8 cellular contexts compared by ENCODE assay signal in genomic region chr3:105867690-105868449, GRCh38. TPM values are rescaled to one million over a fixed set of nuclear protein-coding genes. Genes with fewer than 3 reads are reported as not detected.
DNase-seq lines count a peak whose midpoint lies in the region; ATAC-seq and TF ChIP-seq lines count a peak whose summit lies in the region.

No MANE protein-coding gene starts in this region.

- peak overlapping the region; percentile 99 for H3K9ac ChIP-seq in trophoblast cell (ENCODE audit: low read length)

- TF ChIP-seq POLR2A in heart left ventricle (IDR thresholded peaks at IDR 0.05) (no peak), esophagus squamous epithelium (IDR thresholded peaks at IDR 0.05) (no peak)

- H3K14ac ChIP-seq in trophoblast cell (ENCODE audit: low read length), result peak overlapping the region; percentile 95

- H2BK12ac ChIP-seq in trophoblast cell (ENCODE audit: low read length), result no peak overlapping the region

- no peak for ATAC-seq in heart left ventricle
- ATAC-seq in left ventricle myocardium superior, result no peak
- ATAC-seq in GM21360 (IDR thresholded peaks at IDR 0.05; ENCODE audit: unreplicated experiment), result no peak

- H3K9me3 ChIP-seq in heart left ventricle, result no peaks in the 10 kb centered on the region
- H3K9me3 ChIP-seq in esophagus squamous epithelium, result no peaks in the 10 kb centered on the region
- no peaks in the 10 kb centered on the region for H3K9me3 ChIP-seq in trophoblast cell (ENCODE audit: insufficient read depth, low read depth, low read length)

- peak overlapping the region; percentile 72 for H4K12ac ChIP-seq in trophoblast cell (ENCODE audit: low read depth, low read length)

- H3K23ac ChIP-seq in trophoblast cell (ENCODE audit: low read length), result no peak overlapping the region

- peaks cover 0 to 61% (median 46%) of the 10 kb centered on the region in 12 donors for H3K4me1 ChIP-seq in heart left ventricle
- H3K4me1 ChIP-seq in esophagus squamous epithelium, result peaks cover 3 to 52% (median 5%) of the 10 kb centered on the region in 3 donors
- H3K4me1 ChIP-seq in trophoblast cell (ENCODE audit: control insufficient read depth in 1 of 2, insufficient read depth in 2 of 2, low read length in 2 of 2), result peaks cover 0 to 2% of the 10 kb centered on the region in 2 experiments

- DNase-seq in heart left ventricle (no peak), left ventricle myocardium superior (no peak), esophagus squamous epithelium (lab: John Stamatoyannopoulos, UW) (no peak), trophoblast cell (peak in 1 of 2 donors; percentile 41), NCI-H2171 treated with DMSO at 0.1 percent for 48 hours (lab: John Stamatoyannopoulos, UW) (no peak), foreskin melanocyte (no peak)

- peak overlapping the region; percentile 92 for H3K4ac ChIP-seq in trophoblast cell (ENCODE audit: low read depth, low read length)

- H4K91ac ChIP-seq in trophoblast cell (ENCODE audit: low read depth, low read length), result peak overlapping the region; percentile 95

- peak overlapping the region; percentile 79 for H2BK120ac ChIP-seq in trophoblast cell (ENCODE audit: insufficient read depth, low read length, poor library complexity)

- H3K4me3 Mint-ChIP-seq in T-helper 1 cell treated with Interleukin-12 subunit alpha and Interleukin-12 subunit beta and Interleukin-4 antibody, amounts not matched to agents 30 μg/mL and 1 μg/mL, for 36 hours, result peak overlapping the region; percentile 96

- H2AK5ac ChIP-seq in trophoblast cell (ENCODE audit: low read length), result no peak overlapping the region

- H3K4me3 ChIP-seq in heart left ventricle (peak overlapping the region; percentile 69 to 98 (median 91)), esophagus squamous epithelium (peak overlapping the region; percentile 71 to 93 (median 90)), trophoblast cell (ENCODE audit: low read depth, low read length) (peak overlapping the region; percentile 96)

- H3K79me2 ChIP-seq in trophoblast cell (ENCODE audit: control insufficient read depth, insufficient read depth, low read length, poor library complexity), result peaks cover 10% of the 10 kb centered on the region

- peaks cover 14% of the 10 kb centered on the region for H3K79me1 ChIP-seq in trophoblast cell (ENCODE audit: low read length)

- H2AFZ ChIP-seq in trophoblast cell (ENCODE audit: insufficient read depth, low read length, poor library complexity), result peak overlapping the region; percentile 57

- peak overlapping the region; percentile 91 for H2BK5ac ChIP-seq in trophoblast cell (ENCODE audit: low read depth, low read length, poor library complexity)

- H3K36me3 ChIP-seq in heart left ventricle (peaks cover 0 to 31% (median 3%) of the 10 kb centered on the region in 9 donors), esophagus squamous epithelium (no peaks in the 10 kb centered on the region), trophoblast cell (ENCODE audit: control insufficient read depth in 1 of 2, insufficient read depth in 2 of 2, low read length in 2 of 2) (no peaks in the 10 kb centered on the region)

- peak overlapping the region; percentile 94 for H3K18ac ChIP-seq in trophoblast cell (ENCODE audit: low read length)

- H3K9me3 Mint-ChIP-seq in T-helper 1 cell treated with Interleukin-12 subunit alpha and Interleukin-12 subunit beta and Interleukin-4 antibody, amounts not matched to agents 30 μg/mL and 1 μg/mL, for 36 hours, result no peaks in the 10 kb centered on the region

- no peaks in the 10 kb centered on the region for H3K27me3 ChIP-seq in heart left ventricle
- no peaks in the 10 kb centered on the region for H3K27me3 ChIP-seq in esophagus squamous epithelium
- H3K27me3 ChIP-seq in trophoblast cell (ENCODE audit: insufficient read depth, low read length), result no peaks in the 10 kb centered on the region

- no peaks in the 10 kb centered on the region for H3K27me3 Mint-ChIP-seq in T-helper 1 cell treated with Interleukin-12 subunit alpha and Interleukin-12 subunit beta and Interleukin-4 antibody, amounts not matched to agents 30 μg/mL and 1 μg/mL, for 36 hours (ENCODE audit: low read depth)

- peak overlapping the region; percentile 89 to 99 (median 98) for H3K27ac ChIP-seq in heart left ventricle
- H3K27ac ChIP-seq in esophagus squamous epithelium, result peak overlapping the region; percentile 90 to 98 (median 97)
- peak overlapping the region; percentile 86 for H3K27ac ChIP-seq in trophoblast cell (ENCODE audit: low read depth, low read length)

- no peak for TF ChIP-seq CTCF in heart left ventricle (IDR thresholded peaks at IDR 0.05)
- no peak for TF ChIP-seq CTCF in esophagus squamous epithelium (IDR thresholded peaks at IDR 0.05)

- 0 to 1% (median 1%) methylated on average over 17 to 19 of the region's 19 CpGs for WGBS in heart left ventricle, 4 donors
- WGBS in esophagus squamous epithelium, 2 donors, result 1% methylated on average over 17 to 19 of the region's 19 CpGs
- WGBS in trophoblast cell (ENCODE audit: extremely low coverage, insufficient coverage, insufficient read length), result no CpG with 5 or more reads among the region's 19 CpGs

- peak overlapping the region; percentile 99 for H3K27ac Mint-ChIP-seq in T-helper 1 cell treated with Interleukin-12 subunit alpha and Interleukin-12 subunit beta and Interleukin-4 antibody, amounts not matched to agents 30 μg/mL and 1 μg/mL, for 36 hours

- H4K8ac ChIP-seq in trophoblast cell (ENCODE audit: low read depth, low read length), result peak overlapping the region; percentile 92

- H3K4me1 Mint-ChIP-seq in T-helper 1 cell treated with Interleukin-12 subunit alpha and Interleukin-12 subunit beta and Interleukin-4 antibody, amounts not matched to agents 30 μg/mL and 1 μg/mL, for 36 hours (ENCODE audit: low read depth), result peaks cover 38% of the 10 kb centered on the region

- peak overlapping the region; percentile 86 for H3K4me2 ChIP-seq in trophoblast cell (ENCODE audit: low read length)

- intact Hi-C loops in heart left ventricle (cut with DNase I), result loop anchor here (1.0 to 10.0 kb wide), 18 partner anchors 39 to 1194 kb away; no protein-coding TSS in a partner anchor
- intact Hi-C loops in left ventricle myocardium superior (cut with micrococcal nuclease), result loop anchor here (10.0 kb wide), 1 partner anchor 183 kb away; no protein-coding TSS in a partner anchor
- intact Hi-C loops in esophagus squamous epithelium (cut with DNase I), result no loop called here

- H3K36me3 Mint-ChIP-seq in T-helper 1 cell treated with Interleukin-12 subunit alpha and Interleukin-12 subunit beta and Interleukin-4 antibody, amounts not matched to agents 30 μg/mL and 1 μg/mL, for 36 hours (ENCODE audit: low read depth), result peaks cover 36% of the 10 kb centered on the region

RNA-seq across cellular contexts. Expression of gene CBLB, which starts 0.9 kb away (rescaled TPM):
- 10 to 100 TPM; 30.0 to 74.4 (median 44.8) TPM for total RNA-seq in heart left ventricle
- polyA plus RNA-seq in heart left ventricle, result 10 to 100 TPM; 18.6 to 25.4 TPM
- total RNA-seq in left ventricle myocardium superior, result 60.3 TPM
- total RNA-seq in esophagus squamous epithelium, result 10 to 100 TPM in 3 of 4 donors, 1 to 10 TPM in 1; 6.7 to 29.4 (median 19.6) TPM
- polyA plus RNA-seq in trophoblast cell (2013), result 244 and 249 TPM in 2 replicates
